In genomic region chr2:190105554-190105953, GRCh38 we compare ENCODE assay signal across 26 cellular contexts. TPM values are rescaled to one million over a fixed set of nuclear protein-coding genes. Genes with fewer than 3 reads are reported as not detected.
DNase-seq lines count a peak whose midpoint lies in the region; ATAC-seq lines count a peak whose summit lies in the region.
"Had no signal": no experiment of that assay in that cellular context is flagged by ENCODE, and none has a peak within 500 bp of the region (broad histone marks: within the 10 kb centered on the region; RNA-seq: fewer than 3 reads in every experiment).

No MANE protein-coding gene starts in this region.

- no peak overlapping the region for H3K56ac ChIP-seq in mesendoderm (ENCODE audit: low read length)

- no peak overlapping the region for H2AK5ac ChIP-seq in mesendoderm (ENCODE audit: low read length)

- H3K36me3 ChIP-seq in mesendoderm (ENCODE audit: control insufficient read depth, insufficient read depth, low read length), result no peaks in the 10 kb centered on the region
- H3K36me3 ChIP-seq: Peyer's patch, SJCRH30 had no signal

- no CpG with 5 or more reads among the region's 2 CpGs for WGBS in mesendoderm (ENCODE audit: extremely low coverage, insufficient coverage, low lambda C conversion rate)

- H2BK120ac ChIP-seq in mesendoderm (ENCODE audit: low read depth, low read length), result no peak overlapping the region

- H2BK15ac ChIP-seq in mesendoderm (replicated peaks; ENCODE audit: low read depth), result no peak overlapping the region

- H2BK5ac ChIP-seq in mesendoderm (ENCODE audit: low read length), result no peak overlapping the region

- H3K4me2 ChIP-seq in mesendoderm (ENCODE audit: low read length), result no peak overlapping the region
- H3K4me2 ChIP-seq: A549 had no signal

- no peak overlapping the region for H3K23ac ChIP-seq in mesendoderm (ENCODE audit: low read length)

- no peaks in the 10 kb centered on the region for H3K27me3 ChIP-seq in mesendoderm (ENCODE audit: insufficient read depth, low read length, poor library complexity)
- H3K27me3 ChIP-seq: Peyer's patch, SJCRH30 had no signal

- H3K79me1 ChIP-seq in mesendoderm (ENCODE audit: low read length), result no peaks in the 10 kb centered on the region

- H3K4me3 ChIP-seq in mesendoderm (ENCODE audit: low read length), result no peak overlapping the region
- H3K4me3 ChIP-seq: A549, Peyer's patch, SJCRH30 had no signal

- DNase-seq in ELR (ENCODE audit: low read depth), result peak; percentile 47
- DNase-seq in RPMI7951 (ENCODE audit: low read depth), result peak; percentile 36
- DNase-seq in dermis blood vessel endothelial cell, result peak; percentile 5
- DNase-seq in mesendoderm, result peak; percentile 50
- no peak for DNase-seq in HPDE6-E6E7 (ENCODE audit: extremely low spot score)
- DNase-seq in NCI-H1092 treated with DMSO at 0.1 percent for 48 hours (lab: John Stamatoyannopoulos, UW), result no peak
- DNase-seq: CD4-positive, CD25-positive, alpha-beta regulatory T cell; COR-L47; DND-41; GDM1; Kasumi-1; MM.1S; NCI-H1048; NCI-H1436; NCI-H187 treated with DMSO at 0.1 percent for 48 hours; NCI-H2227 treated with DMSO at 0.1 percent for 48 hours; NCI-H510A treated with DMSO at 0.1 percent for 48 hours; NCI-H748 treated with DMSO at 0.1 percent for 48 hours; NK-92 treated with Interleukin-12 subunit alpha and Interleukin-12 subunit beta, amount 100 ng/mL, for 24 hours; Peyer's patch; SW 1271 had no signal

- no peaks in the 10 kb centered on the region for H3K4me1 ChIP-seq in mesendoderm (ENCODE audit: control insufficient read depth, low read depth, low read length)
- H3K4me1 ChIP-seq: A549, Peyer's patch, SJCRH30 had no signal

- no peak for ATAC-seq in GM18867 (IDR thresholded peaks at IDR 0.05; ENCODE audit: unreplicated experiment)
- ATAC-seq in GM18519 (IDR thresholded peaks at IDR 0.05; ENCODE audit: low FRiP score, unreplicated experiment), result no peak
- ATAC-seq: A549 had no signal

- H4K8ac ChIP-seq in mesendoderm (ENCODE audit: low read depth, low read length), result no peak overlapping the region

- no peak overlapping the region for H3K4ac ChIP-seq in mesendoderm (ENCODE audit: low read depth, low read length)

- H3K18ac ChIP-seq in mesendoderm (ENCODE audit: low read length), result no peak overlapping the region

- H4K5ac ChIP-seq in mesendoderm (ENCODE audit: low read length), result no peak overlapping the region

- no peak overlapping the region for H3K9ac ChIP-seq in mesendoderm (ENCODE audit: low read length)

- H3K27ac ChIP-seq in mesendoderm (ENCODE audit: low read depth, low read length), result no peak overlapping the region
- H3K27ac ChIP-seq: A549, Peyer's patch, SJCRH30 had no signal

- H3K79me2 ChIP-seq in mesendoderm (ENCODE audit: control insufficient read depth, insufficient read depth, low read length), result no peaks in the 10 kb centered on the region

RNA-seq across cellular contexts. Expression of gene MSTN, which starts 43.0 kb away (rescaled TPM):
- not detected in 2 replicates for total RNA-seq in RPMI7951 (2014; rRNA removed; shearing (Covaris generic))
- not detected in 2 replicates for total RNA-seq in dermis blood vessel endothelial cell
- not detected for polyA plus RNA-seq in mesendoderm (2013, experiment 1 of 2)
- polyA plus RNA-seq in mesendoderm (2013, experiment 2 of 2), result not detected
- total RNA-seq: CD4-positive, CD25-positive, alpha-beta regulatory T cell had no signal
- polyA plus RNA-seq: BJ; CD4-positive, CD25-positive, alpha-beta regulatory T cell had no signal

Comparison
In these comparisons a context has a peak if more than half of its experiments do, and no peak if none do; other contexts are left out.
1. DNase-seq: peak in ELR (single experiment), RPMI7951 (single experiment), dermis blood vessel endothelial cell (single experiment) and mesendoderm (single experiment); none in HPDE6-E6E7 (single experiment) and NCI-H1092 treated with DMSO at 0.1 percent for 48 hours (single experiment).